In genomic region chr3:22934973-22935372, GRCh38 we compare ENCODE assay signal across 21 cellular contexts.
DNase-seq lines count a peak whose midpoint lies in the region; ATAC-seq, FAIRE-seq and TF ChIP-seq lines count a peak whose summit lies in the region.
"Had no signal": no experiment of that assay in that cellular context is flagged by ENCODE, and none has a peak within 500 bp of the region (broad histone marks: within the 10 kb centered on the region; RNA-seq: fewer than 3 reads in every experiment).

No MANE protein-coding gene starts in this region.

- H3K36me3 ChIP-seq in MG63 = no peaks in the 10 kb centered on the region
- no peaks in the 10 kb centered on the region for H3K36me3 ChIP-seq in esophagus muscularis mucosa
- H3K36me3 ChIP-seq in left lung = no peaks in the 10 kb centered on the region
- no peaks in the 10 kb centered on the region for H3K36me3 ChIP-seq in hepatocyte (replicated peaks; ENCODE audit: insufficient read depth, low read depth)
- H3K36me3 ChIP-seq: BE2C, HAP-1 had no signal

- H3K79me2 ChIP-seq in hepatocyte = no peaks in the 10 kb centered on the region

- H4K20me1 ChIP-seq in hepatocyte (ENCODE audit: insufficient read depth, poor library complexity, severe bottlenecking) = no peaks in the 10 kb centered on the region

- no peak overlapping the region for H3K4me3 ChIP-seq in MG63
- no peak overlapping the region for H3K4me3 ChIP-seq in esophagus muscularis mucosa
- H3K4me3 ChIP-seq in left lung = no peak overlapping the region
- no peak overlapping the region for H3K4me3 ChIP-seq in hepatocyte
- H3K4me3 ChIP-seq: HAP-1 had no signal

- intact Hi-C loops in esophagus muscularis mucosa (cut with DNase I) (no loop called here), left lung (cut with DNase I) (no loop called here)

- peak; percentile 21 for FAIRE-seq in GM12892 (lab: Jason Lieb, UNC)

- H3K9me2 ChIP-seq in hepatocyte (replicated peaks; ENCODE audit: insufficient read depth) = no peaks in the 10 kb centered on the region

- H3K27me3 ChIP-seq in MG63 (no peaks in the 10 kb centered on the region), esophagus muscularis mucosa (no peaks in the 10 kb centered on the region), left lung (no peaks in the 10 kb centered on the region), hepatocyte (no peaks in the 10 kb centered on the region)
- H3K27me3 ChIP-seq: BE2C had no signal

- TF ChIP-seq EP300 in esophagus muscularis mucosa (IDR thresholded peaks at IDR 0.05) = no peak

- H3K9me3 ChIP-seq in MG63 (no peaks in the 10 kb centered on the region), esophagus muscularis mucosa (no peaks in the 10 kb centered on the region), left lung (peaks cover 0 to 2% of the 10 kb centered on the region in 2 donors), hepatocyte (ENCODE audit: low read depth) (no peaks in the 10 kb centered on the region)
- H3K9me3 ChIP-seq: BE2C, HAP-1 had no signal

- H3K27ac ChIP-seq in esophagus muscularis mucosa (replicated peaks in 1 of 4) = peak overlapping the region; percentile 23 to 53 (median 52)
- H3K27ac ChIP-seq in left lung = no peak overlapping the region
- no peak overlapping the region for H3K27ac ChIP-seq in hepatocyte

- WGBS in esophagus muscularis mucosa = 53% methylated on average over 3 of the region's 3 CpGs
- WGBS in hepatocyte (ENCODE audit: low lambda C conversion rate, missing lambda C conversion rate) = 86% methylated on average over 3 of the region's 3 CpGs

- TF ChIP-seq POLR2A in GM12892 (IDR thresholded peaks at IDR 0.05; ENCODE audit: low read depth, low read length) = no peak
- no peak for TF ChIP-seq POLR2A in esophagus muscularis mucosa (IDR thresholded peaks at IDR 0.05; ENCODE audit: low read depth)

- no peak overlapping the region for H3K4me2 ChIP-seq in hepatocyte

- H2AFZ ChIP-seq in hepatocyte = no peak overlapping the region

- TF ChIP-seq CTCF in esophagus muscularis mucosa (IDR thresholded peaks at IDR 0.05) (no peak), left lung (IDR thresholded peaks at IDR 0.05) (no peak), hepatocyte (IDR thresholded peaks at IDR 0.05; ENCODE audit: poor library complexity) (no peak)

- DNase-seq in GM12892 (ENCODE audit: insufficient read length) (no peak), MG63 (peak; percentile 30), esophagus muscularis mucosa (ENCODE audit: extremely low spot score) (peak; percentile 77), left lung (no peak), hepatocyte (ENCODE audit: low spot score) (no peak), KG1 (lab: John Stamatoyannopoulos, UW) (no peak)
- DNase-seq: BE2C; CD4-positive, CD25-positive, alpha-beta regulatory T cell; EL; GF-D8; MM.1S; NCI-H1092 treated with DMSO at 0.1 percent for 48 hours; NCI-H1436 treated with DMSO at 0.1 percent for 48 hours; NCI-H1930; NCI-H226; NCI-H510A treated with DMSO at 0.1 percent for 48 hours; NCI-H774; OCI-M1; SHP77 had no signal

- H3K4me1 ChIP-seq in esophagus muscularis mucosa = peaks cover 0 to 54% (median 49%) of the 10 kb centered on the region in 4 donors
- no peaks in the 10 kb centered on the region for H3K4me1 ChIP-seq in left lung
- H3K4me1 ChIP-seq in hepatocyte (ENCODE audit: insufficient read depth) = peaks cover 5% of the 10 kb centered on the region
- H3K4me1 ChIP-seq: BE2C, HAP-1 had no signal

- ATAC-seq in left lung = peak; percentile 26
- no peak for ATAC-seq in GM21717 (IDR thresholded peaks at IDR 0.05; ENCODE audit: unreplicated experiment)

Comparison
In these comparisons a context has a peak if more than half of its experiments do, and no peak if none do; other contexts are left out.
1. DNase-seq: peak in MG63 (single experiment) and esophagus muscularis mucosa (single experiment); none in GM12892 (single experiment), left lung (0 of 2), hepatocyte (single experiment) and KG1 (single experiment).
2. H3K27ac ChIP-seq: peak in esophagus muscularis mucosa (4 of 4); none in left lung (0 of 2) and hepatocyte (single experiment).